8 cellular contexts compared by ENCODE assay signal in the genomic region with DNA sequence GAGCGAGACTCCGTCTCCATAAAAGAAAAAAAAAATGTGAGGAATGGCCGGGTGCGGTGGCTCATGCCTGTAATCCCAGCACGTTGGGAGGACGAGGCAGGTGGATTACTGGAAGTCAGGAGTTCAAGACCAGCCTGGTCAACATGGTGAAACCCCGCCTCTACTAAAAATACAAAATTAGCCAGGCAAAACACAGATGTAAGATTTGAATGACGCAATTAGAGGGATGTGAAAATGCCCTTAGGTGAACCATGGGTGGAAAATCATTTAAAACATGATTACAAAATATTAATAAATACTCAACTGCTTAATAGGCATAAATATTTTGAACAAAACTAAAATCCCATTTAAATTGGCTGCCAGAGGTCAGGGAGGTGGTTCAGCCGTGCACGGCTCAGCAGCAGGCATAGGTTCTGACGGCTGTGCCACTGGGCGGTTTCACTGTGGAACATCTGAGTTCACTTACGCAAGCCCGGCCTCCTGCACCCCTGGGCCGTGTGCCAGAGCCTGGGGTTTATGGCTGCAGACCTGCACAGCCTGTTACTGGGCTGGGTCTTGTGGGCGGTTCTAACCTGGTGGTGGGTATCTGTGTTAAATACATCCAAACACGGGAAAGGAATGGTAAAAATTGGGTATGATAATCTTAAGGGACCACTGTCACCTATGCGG.
DNase-seq lines count a peak whose midpoint lies in the region; ATAC-seq and TF ChIP-seq lines count a peak whose summit lies in the region.

No MANE protein-coding gene starts in this region.

- no peak overlapping the region for H3K4me3 ChIP-seq in neutrophil (ENCODE audit: low read depth in 1 of 2, low read length in 1 of 2)

- H3K27ac Mint-ChIP-seq in T-helper 2 cell treated with Interferon-gamma antibody and Interleukin-4, amounts not matched to agents 5 μg/mL and 100 μg/mL, for 36 hours: no peak overlapping the region
- H3K27ac Mint-ChIP-seq in activated T-cell treated with anti-CD3 and anti-CD28 coated beads, Interleukin-2, amount 50 U/mL, for 24 hours: no peak overlapping the region

- H3K9me3 Mint-ChIP-seq in T-helper 2 cell treated with Interferon-gamma antibody and Interleukin-4, amounts not matched to agents 5 μg/mL and 100 μg/mL, for 36 hours: no peaks in the 10 kb centered on the region
- no peaks in the 10 kb centered on the region for H3K9me3 Mint-ChIP-seq in activated T-cell treated with anti-CD3 and anti-CD28 coated beads, Interleukin-2, amount 50 U/mL, for 24 hours

- peak; percentile 60 for ATAC-seq in GM19023 (IDR thresholded peaks at IDR 0.05; ENCODE audit: unreplicated experiment)
- ATAC-seq in HG03432 (IDR thresholded peaks at IDR 0.05; ENCODE audit: unreplicated experiment): peak; percentile 74
- no peak for ATAC-seq in activated CD4-positive, CD25-positive, alpha-beta regulatory T cell treated with anti-CD3 and anti-CD28 coated beads, Interleukin-2, amount 50 U/mL, for 24 hours
- ATAC-seq in HG03520 (IDR thresholded peaks at IDR 0.05; ENCODE audit: unreplicated experiment): no peak

- peak; percentile 83 to 90 for DNase-seq in SHP77 (lab: John Stamatoyannopoulos, UW)
- no peak for DNase-seq in T-helper 2 cell treated with Interferon-gamma antibody and Interleukin-4, amounts not matched to agents 5 μg/mL and 100 μg/mL, for 36 hours (ENCODE audit: low spot score)
- no peak for DNase-seq in activated T-cell treated with anti-CD3 and anti-CD28 coated beads, Interleukin-2, amount 50 U/mL, for 24 hours

- no peaks in the 10 kb centered on the region for H3K36me3 Mint-ChIP-seq in T-helper 2 cell treated with Interferon-gamma antibody and Interleukin-4, amounts not matched to agents 5 μg/mL and 100 μg/mL, for 36 hours (ENCODE audit: low read depth)
- no peaks in the 10 kb centered on the region for H3K36me3 Mint-ChIP-seq in activated T-cell treated with anti-CD3 and anti-CD28 coated beads, Interleukin-2, amount 50 U/mL, for 24 hours (ENCODE audit: low read depth)

- no peaks in the 10 kb centered on the region for H3K9me3 ChIP-seq in neutrophil

- no peak for TF ChIP-seq CTCF in neutrophil (IDR thresholded peaks at IDR 0.05)

- H3K27me3 Mint-ChIP-seq in T-helper 2 cell treated with Interferon-gamma antibody and Interleukin-4, amounts not matched to agents 5 μg/mL and 100 μg/mL, for 36 hours (ENCODE audit: low read depth): no peaks in the 10 kb centered on the region
- no peaks in the 10 kb centered on the region for H3K27me3 Mint-ChIP-seq in activated T-cell treated with anti-CD3 and anti-CD28 coated beads, Interleukin-2, amount 50 U/mL, for 24 hours

- H3K27me3 ChIP-seq in neutrophil: no peaks in the 10 kb centered on the region

- H3K4me1 ChIP-seq in neutrophil (ENCODE audit: control insufficient read depth in 1 of 2, insufficient read depth in 1 of 2, low read depth in 1 of 2, low read length in 1 of 2): peaks cover 23 to 31% of the 10 kb centered on the region in 2 experiments

- no peak overlapping the region for H3K4me3 Mint-ChIP-seq in T-helper 2 cell treated with Interferon-gamma antibody and Interleukin-4, amounts not matched to agents 5 μg/mL and 100 μg/mL, for 36 hours
- H3K4me3 Mint-ChIP-seq in activated T-cell treated with anti-CD3 and anti-CD28 coated beads, Interleukin-2, amount 50 U/mL, for 24 hours: no peak overlapping the region

- peak overlapping the region; percentile 49 for H3K27ac ChIP-seq in neutrophil

- H3K36me3 ChIP-seq in neutrophil: peaks cover 72% of the 10 kb centered on the region

- peaks cover under 1% of the 10 kb centered on the region for H3K4me1 Mint-ChIP-seq in T-helper 2 cell treated with Interferon-gamma antibody and Interleukin-4, amounts not matched to agents 5 μg/mL and 100 μg/mL, for 36 hours (ENCODE audit: low read depth)
- no peaks in the 10 kb centered on the region for H3K4me1 Mint-ChIP-seq in activated T-cell treated with anti-CD3 and anti-CD28 coated beads, Interleukin-2, amount 50 U/mL, for 24 hours (ENCODE audit: low read depth)

Comparison
In these comparisons a context has a peak if more than half of its experiments do, and no peak if none do; other contexts are left out.
1. ATAC-seq: peak in GM19023 (single experiment) and HG03432 (single experiment); none in activated CD4-positive, CD25-positive, alpha-beta regulatory T cell treated with anti-CD3 and anti-CD28 coated beads, Interleukin-2, amount 50 U/mL, for 24 hours (0 of 2) and HG03520 (single experiment).
2. DNase-seq: peak in SHP77 (2 of 2); none in T-helper 2 cell treated with Interferon-gamma antibody and Interleukin-4, amounts not matched to agents 5 μg/mL and 100 μg/mL, for 36 hours (single experiment) and activated T-cell treated with anti-CD3 and anti-CD28 coated beads, Interleukin-2, amount 50 U/mL, for 24 hours (single experiment).